1 cellular context compared by ENCODE assay signal in the genomic region with DNA sequence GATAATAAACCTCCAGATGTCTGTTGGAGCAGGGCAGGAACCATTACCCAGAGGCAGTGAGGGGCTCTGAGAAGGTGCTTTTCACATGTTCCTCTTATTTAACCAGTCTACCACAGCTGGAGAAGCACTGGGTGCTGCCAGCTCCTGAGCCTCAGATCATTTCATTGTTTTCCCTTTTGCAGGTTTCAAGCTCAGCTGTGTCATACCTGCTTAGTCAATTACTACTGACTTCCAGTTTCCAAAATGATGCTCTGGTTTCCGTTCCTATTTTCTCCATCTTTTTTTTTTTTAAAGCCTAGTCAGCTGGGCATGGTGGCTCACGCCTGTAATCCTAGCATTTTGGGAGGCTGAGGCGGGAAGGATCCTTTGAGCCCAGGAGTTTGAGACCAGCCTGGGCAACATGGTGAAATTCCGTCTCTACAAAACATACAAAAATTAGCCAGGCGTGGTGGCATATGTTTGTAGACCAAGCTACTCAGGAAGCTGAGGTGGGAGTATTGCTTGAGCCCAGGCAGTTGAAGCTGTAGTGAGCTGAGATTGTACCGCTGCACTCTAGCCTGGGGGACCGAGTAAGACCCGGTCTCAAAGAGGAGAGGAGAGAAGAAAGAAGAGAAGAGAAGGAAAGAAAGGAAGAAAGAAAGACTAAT.
A peak's percentile ranks its signal among the peaks of the same experiment; 100 is the strongest.
TF ChIP-seq lines count a peak whose summit lies in the region.

No MANE protein-coding gene starts in this region.

TF ChIP-seq in HepG2, 621 proteins besides CTCF, POLR2A, EP300 and RAD21:
- TF ChIP-seq POLR2G (IDR thresholded peaks at IDR 0.05; ENCODE audit: low read depth, low read length) (0 out of 2 replicates have a peak, but pooled peaks have one; percentile 12), ZNF687 (CRISPR knock-in tag; IDR thresholded peaks at IDR 0.05) (no peak)
